8 cellular contexts compared by ENCODE assay signal in genomic region chr4:102734591-102735385, GRCh38. TPM values are rescaled to one million over a fixed set of nuclear protein-coding genes. Genes with fewer than 3 reads are reported as not detected.
DNase-seq lines count a peak whose midpoint lies in the region; ATAC-seq and TF ChIP-seq lines count a peak whose summit lies in the region.

No MANE protein-coding gene starts in this region.

- DNase-seq in AG04450 (ENCODE audit: low read depth, low spot score) = no peak
- peak; percentile 37 for DNase-seq in SIG-M5 (lab: John Stamatoyannopoulos, UW)
- DNase-seq in left colon = no peak
- no peak for DNase-seq in NCI-H2107 treated with DMSO at 0.1 percent for 48 hours (lab: John Stamatoyannopoulos, UW; ENCODE audit: unreplicated experiment)
- no peak for DNase-seq in occipital lobe (lab: John Stamatoyannopoulos, UW)
- no peak for DNase-seq in substantia nigra (lab: John Stamatoyannopoulos, UW)

- peaks cover 15% of the 10 kb centered on the region for H3K9me3 ChIP-seq in AG04450 (ENCODE audit: control insufficient read depth, insufficient read depth, low read length)

- intact Hi-C loops in left colon (cut with DNase I, micrococcal nuclease) = no loop called here

- ATAC-seq in GM18858 (IDR thresholded peaks at IDR 0.05; ENCODE audit: unreplicated experiment) = peak; percentile 98
- peak; percentile 89 for ATAC-seq in HG02970 (IDR thresholded peaks at IDR 0.05; ENCODE audit: low FRiP score, unreplicated experiment)
- ATAC-seq in left colon = peak; percentile 19

- no peak overlapping the region for H3K4me3 ChIP-seq in AG04450 (ENCODE audit: low read depth, low read length)

- no peaks in the 10 kb centered on the region for H3K27me3 ChIP-seq in AG04450 (ENCODE audit: control insufficient read depth, insufficient read depth, low read length)

- H3K27ac ChIP-seq in AG04450 (ENCODE audit: low read depth, low read length) (peak overlapping the region; percentile 22), substantia nigra (ENCODE audit: low read depth, low read length, poor library complexity, severe bottlenecking) (no peak overlapping the region)

- POLR2A ChIA-PET in AG04450 (lab: Yijun Ruan, JAX) = no interaction called here

- CTCF ChIA-PET in AG04450 (lab: Charles Lee) = no interaction called here

- no peak for TF ChIP-seq CTCF in AG04450 (IDR thresholded peaks at IDR 0.05; ENCODE audit: low read depth, low read length)

RNA-seq across cellular contexts. Expression of gene MANBA, which starts 26.0 kb away (rescaled TPM):
- polyA plus RNA-seq in AG04450 (2011; rRNA removed) = 20.9 and 21.9 TPM in 2 replicates
- 22.1 and 24.3 TPM in 2 replicates for polyA minus RNA-seq in AG04450 (2011; rRNA and poly(A)+ RNA removed)
- total RNA-seq in left colon (10 to 100 TPM; 15.8 to 21.1 TPM), occipital lobe (29.9 TPM)

Comparison
In these comparisons a context has a peak if more than half of its experiments do, and no peak if none do; other contexts are left out.
1. ATAC-seq: peak in every context shown above with its lines; median percentile 98 in GM18858; 89 in HG02970; 19 in left colon.